9 cellular contexts compared by ENCODE assay signal in genomic region chr6:33075208-33075567, GRCh38. TPM values are rescaled to one million over a fixed set of nuclear protein-coding genes. Genes with fewer than 3 reads are reported as not detected.
A peak's percentile ranks its signal among the peaks of the same experiment; 100 is the strongest.
DNase-seq lines count a peak whose midpoint lies in the region; ATAC-seq lines count a peak whose summit lies in the region.
"Had no signal": no experiment of that assay in that cellular context is flagged by ENCODE, and none has a peak within 500 bp of the region (broad histone marks: within the 10 kb centered on the region; RNA-seq: fewer than 3 reads in every experiment).

No MANE protein-coding gene starts in this region.

- no peaks in the 10 kb centered on the region for H3K27me3 Mint-ChIP-seq in activated T-cell treated with anti-CD3 and anti-CD28 coated beads, Interleukin-2, amount 50 U/mL, for 24 hours
- H3K27me3 Mint-ChIP-seq in activated naive CD8-positive, alpha-beta T cell treated with anti-CD3 and anti-CD28 coated beads, Interleukin-2, amount 10 ng/mL, durations not matched to agents 7 days and 5 days = peaks cover 3% of the 10 kb centered on the region

- no peaks in the 10 kb centered on the region for H3K9me3 ChIP-seq in subcutaneous abdominal adipose tissue (ENCODE audit: control insufficient read depth in 5 of 5, low read length in 5 of 5)

- no peaks in the 10 kb centered on the region for H3K9me3 Mint-ChIP-seq in activated T-cell treated with anti-CD3 and anti-CD28 coated beads, Interleukin-2, amount 50 U/mL, for 24 hours
- H3K9me3 Mint-ChIP-seq in activated naive CD8-positive, alpha-beta T cell treated with anti-CD3 and anti-CD28 coated beads, Interleukin-2, amount 10 ng/mL, durations not matched to agents 7 days and 5 days = no peaks in the 10 kb centered on the region

- peaks cover 52% of the 10 kb centered on the region for H3K4me1 Mint-ChIP-seq in activated T-cell treated with anti-CD3 and anti-CD28 coated beads, Interleukin-2, amount 50 U/mL, for 24 hours (ENCODE audit: low read depth)
- peaks cover 39% of the 10 kb centered on the region for H3K4me1 Mint-ChIP-seq in activated naive CD8-positive, alpha-beta T cell treated with anti-CD3 and anti-CD28 coated beads, Interleukin-2, amount 10 ng/mL, durations not matched to agents 7 days and 5 days

- peak overlapping the region; percentile 76 for H3K4me3 Mint-ChIP-seq in activated T-cell treated with anti-CD3 and anti-CD28 coated beads, Interleukin-2, amount 50 U/mL, for 24 hours
- H3K4me3 Mint-ChIP-seq in activated naive CD8-positive, alpha-beta T cell treated with anti-CD3 and anti-CD28 coated beads, Interleukin-2, amount 10 ng/mL, durations not matched to agents 7 days and 5 days = peak overlapping the region; percentile 83

- no peaks in the 10 kb centered on the region for H3K36me3 ChIP-seq in subcutaneous abdominal adipose tissue (ENCODE audit: control insufficient read depth in 5 of 5, insufficient read depth in 5 of 5, low read length in 5 of 5)
- H3K36me3 ChIP-seq in H7 (replicated peaks; ENCODE audit: control insufficient read depth, insufficient read depth, low read length) = no peaks in the 10 kb centered on the region

- H3K4me1 ChIP-seq in subcutaneous abdominal adipose tissue (ENCODE audit: control insufficient read depth in 5 of 5, insufficient read depth in 5 of 5, low read length in 5 of 5) = peaks cover 3 to 63% (median 11%) of the 10 kb centered on the region in 5 donors

- no peak for DNase-seq in activated T-cell treated with anti-CD3 and anti-CD28 coated beads, Interleukin-2, amount 50 U/mL, for 24 hours
- DNase-seq in activated T-cell treated with anti-CD3 and anti-CD28 coated beads for 4 hours (no peak), nucleus accumbens (lab: John Stamatoyannopoulos, UW) (no peak), SKM-1 (lab: John Stamatoyannopoulos, UW; ENCODE audit: unreplicated experiment) (no peak), H7 (no peak)
- no peak for DNase-seq in activated naive CD8-positive, alpha-beta T cell treated with anti-CD3 and anti-CD28 coated beads, Interleukin-2, amount 10 ng/mL, durations not matched to agents 7 days and 5 days
- DNase-seq: NCI-H774 had no signal

- no peak overlapping the region for H3K9ac ChIP-seq in subcutaneous abdominal adipose tissue (ENCODE audit: low read length in 5 of 5)

- POLR2A ChIA-PET in activated naive CD8-positive, alpha-beta T cell treated with anti-CD3 and anti-CD28 coated beads, Interleukin-2, amount 10 ng/mL, durations not matched to agents 7 days and 5 days (lab: Charles Lee) = interaction anchor here (1.0 to 1.6 kb wide), 3 partner anchors 75 to 181 kb away, joined by 3 to 4 read pairs (median 3); no protein-coding TSS in a partner anchor

- peak overlapping the region; percentile 65 for H3K27ac Mint-ChIP-seq in activated T-cell treated with anti-CD3 and anti-CD28 coated beads, Interleukin-2, amount 50 U/mL, for 24 hours
- peak overlapping the region; percentile 76 for H3K27ac Mint-ChIP-seq in activated naive CD8-positive, alpha-beta T cell treated with anti-CD3 and anti-CD28 coated beads, Interleukin-2, amount 10 ng/mL, durations not matched to agents 7 days and 5 days

- H3K27me3 ChIP-seq in subcutaneous abdominal adipose tissue (ENCODE audit: control insufficient read depth in 5 of 5, insufficient read depth in 4 of 5, low read length in 5 of 5) (peaks cover 0 to 10% (median 0%) of the 10 kb centered on the region in 5 donors), H7 (ENCODE audit: control insufficient read depth, insufficient read depth, low read length) (no peaks in the 10 kb centered on the region)

- peak overlapping the region in 2 of 5 donors; percentile 72 to 79 for H3K4me3 ChIP-seq in subcutaneous abdominal adipose tissue (ENCODE audit: low read depth in 1 of 5, low read length in 5 of 5)
- H3K4me3 ChIP-seq in H7 (ENCODE audit: insufficient read depth, low read depth, low read length) = no peak overlapping the region

- no peaks in the 10 kb centered on the region for H3K36me3 Mint-ChIP-seq in activated T-cell treated with anti-CD3 and anti-CD28 coated beads, Interleukin-2, amount 50 U/mL, for 24 hours (ENCODE audit: low read depth)
- H3K36me3 Mint-ChIP-seq in activated naive CD8-positive, alpha-beta T cell treated with anti-CD3 and anti-CD28 coated beads, Interleukin-2, amount 10 ng/mL, durations not matched to agents 7 days and 5 days = no peaks in the 10 kb centered on the region

- peak overlapping the region; percentile 8 for H3K27ac ChIP-seq in subcutaneous abdominal adipose tissue (ENCODE audit: low read depth, low read length)

- peak; percentile 10 for ATAC-seq in HG02840 (IDR thresholded peaks at IDR 0.05; ENCODE audit: low FRiP score, unreplicated experiment)
- ATAC-seq in activated naive CD8-positive, alpha-beta T cell treated with anti-CD3 and anti-CD28 coated beads, Interleukin-2, amount 10 ng/mL, durations not matched to agents 7 days and 5 days (ENCODE audit: low read depth) = no peak

RNA-seq across cellular contexts. Expression of gene HLA-DPB1, which starts 0.6 kb away (rescaled TPM):
- total RNA-seq in activated naive CD8-positive, alpha-beta T cell treated with anti-CD3 and anti-CD28 coated beads, Interleukin-2, amount 10 ng/mL, durations not matched to agents 7 days and 5 days = 10 to 100 TPM; 43.4 to 44.7 TPM
- total RNA-seq in H7 (2014; rRNA removed; shearing (Covaris generic)) = 27.6 and 29.3 TPM in 2 replicates

RNA-seq across cellular contexts. Expression of gene HLA-DPA1, which starts 1.7 kb away (rescaled TPM):
- total RNA-seq in activated naive CD8-positive, alpha-beta T cell treated with anti-CD3 and anti-CD28 coated beads, Interleukin-2, amount 10 ng/mL, durations not matched to agents 7 days and 5 days = 10 to 100 TPM; 35.7 to 39.8 TPM
- 3.6 and 4.9 TPM in 2 replicates for total RNA-seq in H7 (2014; rRNA removed; shearing (Covaris generic))
